ENCODE assay signal across 12 cellular contexts in the genomic region with DNA sequence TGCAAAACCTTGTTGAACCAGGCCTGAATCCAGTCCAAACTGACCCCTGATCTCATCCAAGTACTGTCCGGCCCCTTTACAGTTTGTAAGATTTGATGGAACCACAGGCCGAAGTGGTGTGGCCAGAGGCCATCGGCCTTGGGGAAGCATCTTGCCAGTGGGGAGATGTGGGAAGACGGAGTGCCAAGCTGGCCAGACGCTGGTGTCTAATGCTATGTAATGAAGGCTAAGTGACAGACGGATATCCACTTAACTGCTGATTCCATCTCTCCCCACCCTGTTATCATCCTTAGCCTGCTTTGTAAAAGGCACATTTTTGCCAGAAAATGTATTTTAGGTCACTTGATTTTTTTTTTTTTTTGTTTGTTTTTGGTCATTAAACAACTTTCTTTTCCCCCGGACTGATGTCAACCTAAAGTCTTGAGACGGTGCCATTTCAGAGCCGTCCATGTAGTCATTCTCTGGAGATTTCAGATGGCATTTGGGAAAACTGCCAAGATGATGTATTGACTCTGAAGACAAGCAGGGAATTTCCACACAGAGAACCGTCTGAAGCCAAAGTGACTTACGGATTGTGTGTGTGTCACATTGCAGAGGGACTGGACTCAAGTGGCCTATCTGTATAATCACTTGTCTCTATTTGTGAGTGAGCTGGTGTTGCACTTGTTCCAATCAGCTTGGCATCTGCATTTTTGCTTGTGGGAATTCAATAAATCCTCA.
DNase-seq lines count a peak whose midpoint lies in the region; ATAC-seq, FAIRE-seq and TF ChIP-seq lines count a peak whose summit lies in the region.
"Had no signal": no experiment of that assay in that cellular context is flagged by ENCODE, and none has a peak within 500 bp of the region (broad histone marks: within the 10 kb centered on the region; RNA-seq: fewer than 3 reads in every experiment).

No MANE protein-coding gene starts in this region.

- no peak overlapping the region for H3K23ac ChIP-seq in H1 (ENCODE audit: insufficient read length)

- no peak for TF ChIP-seq EP300 in H1 (IDR thresholded peaks at IDR 0.05; ENCODE audit: borderline replicate concordance in 1 of 2, low read depth in 2 of 2, low read length in 2 of 2)

- H2BK5ac ChIP-seq in H1 (ENCODE audit: low read depth, low read length), result no peak overlapping the region

- H3K27me3 ChIP-seq in H1 (replicated peaks in 1 of 4; ENCODE audit: control insufficient read depth in 3 of 4, extremely low read depth in 1 of 4, insufficient read depth in 3 of 4, low read length in 3 of 4), result no peaks in the 10 kb centered on the region
- H3K27me3 ChIP-seq: colonic mucosa had no signal

- POLR2A ChIA-PET in H1 (lab: Charles Lee; ENCODE audit: partially characterized antibody), result no interaction called here

- H2BK120ac ChIP-seq in H1 (replicated peaks; ENCODE audit: low read depth, low read length), result no peak overlapping the region

- no peak overlapping the region for H2BK20ac ChIP-seq in H1 (ENCODE audit: low read length)

- H4K8ac ChIP-seq in H1 (ENCODE audit: extremely low read depth, insufficient read depth, low read length), result no peak overlapping the region

- no peak overlapping the region for H3K27ac ChIP-seq in H1 (ENCODE audit: low read depth, low read length)
- H3K27ac ChIP-seq: colonic mucosa had no signal

- no peaks in the 10 kb centered on the region for H3K79me1 ChIP-seq in H1 (ENCODE audit: low read depth, low read length)

- H4K20me1 ChIP-seq in H1 (replicated peaks in 1 of 2; ENCODE audit: control insufficient read depth in 1 of 2, insufficient read depth in 2 of 2, low read length in 2 of 2), result no peaks in the 10 kb centered on the region

- FAIRE-seq in H1 (lab: Jason Lieb, UNC), result no peak

- H3K9ac ChIP-seq in H1 (replicated peaks in 1 of 4; ENCODE audit: extremely low read depth in 1 of 4, low read depth in 3 of 4, low read length in 3 of 4), result no peak overlapping the region

- TF ChIP-seq RAD21 in H1 (IDR thresholded peaks at IDR 0.05 in 1 of 2, conservative IDR thresholded peaks at IDR 0.05 in 1 of 2; ENCODE audit: low read depth in 2 of 2, low read length in 2 of 2), result no peak

- no peaks in the 10 kb centered on the region for H3K36me3 ChIP-seq in H1 (ENCODE audit: control insufficient read depth in 2 of 4, insufficient read depth in 4 of 4, low read length in 3 of 4)
- H3K36me3 ChIP-seq: colonic mucosa had no signal

- no peaks in the 10 kb centered on the region for H3K23me2 ChIP-seq in H1 (ENCODE audit: low read depth, low read length)

- no peaks in the 10 kb centered on the region for H3K9me3 ChIP-seq in H1 (ENCODE audit: insufficient read depth in 2 of 2, low read depth in 1 of 2, low read length in 1 of 2)
- H3K9me3 ChIP-seq: colonic mucosa had no signal

- no peak for ATAC-seq in GM21619 (IDR thresholded peaks at IDR 0.05; ENCODE audit: unreplicated experiment)
- ATAC-seq: naive thymus-derived CD4-positive, alpha-beta T cell had no signal

- TF ChIP-seq POLR2A in H1 (IDR thresholded peaks at IDR 0.05; ENCODE audit: control extremely low read depth in 1 of 2, low read depth in 2 of 2, low read length in 2 of 2), result no peak

- H2AFZ ChIP-seq in H1 (ENCODE audit: low read length), result peak overlapping the region; percentile 15; the same call in 1 of the 2 replicates

- H3K4me3 ChIP-seq in H1 (ENCODE audit: extremely low read depth in 1 of 4, insufficient read depth in 2 of 4, low read depth in 3 of 4, low read length in 4 of 4), result no peak overlapping the region
- H3K4me3 ChIP-seq: colonic mucosa had no signal

- DNase-seq in GM04503 (ENCODE audit: low read depth) (peak; percentile 34), NCI-H82 (lab: John Stamatoyannopoulos, UW) (peak; percentile 73), H1 (ENCODE audit: low read depth in 1 of 2, low spot score in 2 of 2) (no peak), renal cortical epithelial cell (ENCODE audit: low read depth) (peak; percentile 3), UCSD-AML1 (lab: John Stamatoyannopoulos, UW; ENCODE audit: unreplicated experiment) (no peak), Ammon's horn (ENCODE audit: low spot score) (no peak)
- DNase-seq: Calu3; colonic mucosa; foreskin melanocyte; left cardiac atrium; naive thymus-derived CD4-positive, alpha-beta T cell had no signal

- no peak overlapping the region for H2BK15ac ChIP-seq in H1 (ENCODE audit: low read length)

- 85% methylated on average over 11 of the region's 11 CpGs; no CpG with 5 or more reads in 1 of the 2 experiments for WGBS in H1 (ENCODE audit: extremely low coverage in 1 of 2, insufficient coverage in 1 of 2, insufficient read length in 1 of 2, insufficient replicate concordance in 2 of 2, low coverage in 1 of 2, low lambda C conversion rate in 2 of 2, missing lambda C conversion rate in 1 of 2), 2 experiments

- H4K91ac ChIP-seq in H1 (replicated peaks; ENCODE audit: insufficient read length, low read length), result no peak overlapping the region

- H3K56ac ChIP-seq in H1 (replicated peaks; ENCODE audit: insufficient read length, low read depth, low read length), result no peak overlapping the region

- H3K14ac ChIP-seq in H1 (ENCODE audit: insufficient read length), result no peak overlapping the region

- H3K4ac ChIP-seq in H1 (replicated peaks; ENCODE audit: insufficient read length, low read depth, low read length), result no peak overlapping the region

- no peak overlapping the region for H4K5ac ChIP-seq in H1 (ENCODE audit: insufficient read length, low read depth, low read length)

- H3K4me1 ChIP-seq in H1 (replicated peaks in 1 of 4; ENCODE audit: control insufficient read depth in 3 of 4, insufficient read depth in 4 of 4, low read length in 3 of 4), result no peaks in the 10 kb centered on the region
- H3K4me1 ChIP-seq: colonic mucosa had no signal

- H2BK12ac ChIP-seq in H1 (ENCODE audit: low read depth, low read length), result no peak overlapping the region

- CTCF ChIA-PET in H1 (lab: Charles Lee; ENCODE audit: partially characterized antibody), result no interaction called here

- TF ChIP-seq CTCF in H1 (IDR thresholded peaks at IDR 0.05; ENCODE audit: control extremely low read depth in 1 of 3, insufficient read depth in 1 of 3, low read depth in 1 of 3, low read length in 3 of 3), result no peak

- H3K4me2 ChIP-seq in H1 (ENCODE audit: insufficient read depth in 1 of 2, low read depth in 2 of 2, low read length in 2 of 2), result no peak overlapping the region

- H2AK5ac ChIP-seq in H1 (ENCODE audit: low read depth, low read length), result no peak overlapping the region

- no peak overlapping the region for H3K18ac ChIP-seq in H1 (ENCODE audit: extremely low read depth, low read length)

- no peaks in the 10 kb centered on the region for H3K79me2 ChIP-seq in H1 (ENCODE audit: control insufficient read depth in 1 of 2, insufficient read depth in 2 of 2, low read length in 2 of 2)

TF ChIP-seq in H1, 55 proteins besides CTCF, POLR2A, EP300 and RAD21:
- TF ChIP-seq YY1 (IDR thresholded peaks at IDR 0.05; ENCODE audit: low read depth, low read length), result no peak
- no peak for TF ChIP-seq CHD1 (IDR thresholded peaks at IDR 0.05; ENCODE audit: low read depth, low read length)
- TF ChIP-seq PHF8 (conservative IDR thresholded peaks at IDR 0.05; ENCODE audit: low read depth, low read length), result no peak
- TF ChIP-seq ATF2 (IDR thresholded peaks at IDR 0.05; ENCODE audit: low read length), result no peak
- no peak for TF ChIP-seq NRF1 (IDR thresholded peaks at IDR 0.05; ENCODE audit: low read depth, low read length)
- no peak for TF ChIP-seq KDM4A (IDR thresholded peaks at IDR 0.05; ENCODE audit: low read depth, low read length, severe bottlenecking)
- no peak for TF ChIP-seq JUN (IDR thresholded peaks at IDR 0.05; ENCODE audit: low read depth, low read length)
- no peak for TF ChIP-seq CBX5 (IDR thresholded peaks at IDR 0.05; ENCODE audit: low read depth, low read length)
- TF ChIP-seq, protein P1, sequence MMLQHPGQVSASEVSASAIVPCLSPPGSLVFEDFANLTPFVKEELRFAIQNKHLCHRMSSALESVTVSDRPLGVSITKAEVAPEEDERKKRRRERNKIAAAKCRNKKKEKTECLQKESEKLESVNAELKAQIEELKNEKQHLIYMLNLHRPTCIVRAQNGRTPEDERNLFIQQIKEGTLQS (IDR thresholded peaks at IDR 0.05; ENCODE audit: insufficient read depth, low read depth, low read length), result no peak
- no peak for TF ChIP-seq RBBP5 (IDR thresholded peaks at IDR 0.05; ENCODE audit: borderline replicate concordance, low read depth, low read length)
- no peak for TF ChIP-seq ZNF274 (IDR thresholded peaks at IDR 0.05; ENCODE audit: borderline replicate concordance, extremely low read depth, low read length)
- TF ChIP-seq GABPA (IDR thresholded peaks at IDR 0.05; ENCODE audit: borderline replicate concordance, insufficient read depth, low read length), result no peak
- TF ChIP-seq KDM1A (IDR thresholded peaks at IDR 0.05; ENCODE audit: borderline replicate concordance, low read length), result no peak
- TF ChIP-seq SIN3A (conservative IDR thresholded peaks at IDR 0.05 in 1 of 2, IDR thresholded peaks at IDR 0.05 in 1 of 2; ENCODE audit: low read depth in 1 of 2, low read length in 2 of 2), result no peak
- TF ChIP-seq EZH2 (IDR thresholded peaks at IDR 0.05; ENCODE audit: low read depth, low read length, severe bottlenecking), result no peak
- no peak for TF ChIP-seq CEBPB (IDR thresholded peaks at IDR 0.05; ENCODE audit: low read depth, low read length)
- no peak for TF ChIP-seq SAP30 (IDR thresholded peaks at IDR 0.05; ENCODE audit: insufficient read depth, insufficient replicate concordance, low read length)
- TF ChIP-seq CTBP2 (IDR thresholded peaks at IDR 0.05; ENCODE audit: borderline replicate concordance, insufficient read depth, insufficient read length, low read length), result no peak
- TF ChIP-seq, protein P2, sequence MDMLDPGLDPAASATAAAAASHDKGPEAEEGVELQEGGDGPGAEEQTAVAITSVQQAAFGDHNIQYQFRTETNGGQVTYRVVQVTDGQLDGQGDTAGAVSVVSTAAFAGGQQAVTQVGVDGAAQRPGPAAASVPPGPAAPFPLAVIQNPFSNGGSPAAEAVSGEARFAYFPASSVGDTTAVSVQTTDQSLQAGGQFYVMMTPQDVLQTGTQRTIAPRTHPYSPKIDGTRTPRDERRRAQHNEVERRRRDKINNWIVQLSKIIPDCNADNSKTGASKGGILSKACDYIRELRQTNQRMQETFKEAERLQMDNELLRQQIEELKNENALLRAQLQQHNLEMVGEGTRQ (IDR thresholded peaks at IDR 0.05; ENCODE audit: low read length), result no peak

Comparison
In these comparisons a context has a peak if more than half of its experiments do, and no peak if none do; other contexts are left out.
1. DNase-seq: peak in GM04503 (single experiment), NCI-H82 (single experiment) and renal cortical epithelial cell (single experiment); none in H1 (0 of 2), UCSD-AML1 (single experiment) and Ammon's horn (single experiment).